ENCODE assay signal across 1 cellular context in the genomic region with DNA sequence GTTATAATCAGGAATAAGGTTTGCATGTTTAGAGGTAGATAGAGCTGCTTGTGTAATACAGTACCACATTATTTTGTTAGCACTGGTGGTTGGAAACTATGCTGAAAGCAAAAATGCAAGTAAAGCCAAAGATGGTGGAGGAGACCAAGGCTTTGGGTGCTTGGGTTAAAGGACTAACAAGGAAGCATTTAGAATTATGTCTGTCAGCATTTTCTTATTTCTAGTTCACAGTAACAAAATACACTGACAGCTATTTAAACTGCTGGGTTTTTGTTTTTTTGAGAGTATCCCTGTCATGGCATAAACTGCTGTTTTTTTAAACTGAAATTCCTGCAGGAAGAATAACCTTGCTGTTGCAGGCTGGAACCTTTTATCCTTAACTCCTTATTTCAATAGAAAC.
TF ChIP-seq lines count a peak whose summit lies in the region.

No MANE protein-coding gene starts in this region.

TF ChIP-seq in HepG2, 621 proteins besides CTCF, POLR2A, EP300 and RAD21:
- TF ChIP-seq, protein P1, sequence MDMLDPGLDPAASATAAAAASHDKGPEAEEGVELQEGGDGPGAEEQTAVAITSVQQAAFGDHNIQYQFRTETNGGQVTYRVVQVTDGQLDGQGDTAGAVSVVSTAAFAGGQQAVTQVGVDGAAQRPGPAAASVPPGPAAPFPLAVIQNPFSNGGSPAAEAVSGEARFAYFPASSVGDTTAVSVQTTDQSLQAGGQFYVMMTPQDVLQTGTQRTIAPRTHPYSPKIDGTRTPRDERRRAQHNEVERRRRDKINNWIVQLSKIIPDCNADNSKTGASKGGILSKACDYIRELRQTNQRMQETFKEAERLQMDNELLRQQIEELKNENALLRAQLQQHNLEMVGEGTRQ (IDR thresholded peaks at IDR 0.05; ENCODE audit: low read depth, low read length) = no peak
- TF ChIP-seq, protein P1 (CRISPR knock-in tag; IDR thresholded peaks at IDR 0.05; ENCODE audit: borderline replicate concordance) = no peak
- no peak for TF ChIP-seq FOXA3 (CRISPR knock-in tag; IDR thresholded peaks at IDR 0.05)
- TF ChIP-seq ZKSCAN1 (IDR thresholded peaks at IDR 0.05; ENCODE audit: low read length) = no peak
- TF ChIP-seq MAFK (conservative IDR thresholded peaks at IDR 0.05 in 1 of 2, IDR thresholded peaks at IDR 0.05 in 1 of 2; ENCODE audit: low read length in 2 of 2) = peak; percentile 49 to 75; a peak in 3 of 4 replicates
- TF ChIP-seq TBX3 (IDR thresholded peaks at IDR 0.05; ENCODE audit: borderline replicate concordance) = no peak
- TF ChIP-seq JUN (CRISPR knock-in tag; IDR thresholded peaks at IDR 0.05) = no peak
- TF ChIP-seq SAFB2 (CRISPR knock-in tag; IDR thresholded peaks at IDR 0.05; ENCODE audit: borderline replicate concordance, low read depth) = no peak
- TF ChIP-seq RBM22 (optimal IDR thresholded peaks at IDR 0.05; ENCODE audit: low read length) = no peak
- TF ChIP-seq RBM39 (IDR thresholded peaks at IDR 0.05; ENCODE audit: low read depth, low read length, poor library complexity, severe bottlenecking) = no peak
- TF ChIP-seq MAFF (IDR thresholded peaks at IDR 0.05; ENCODE audit: low read depth, low read length) = peak; percentile 71
- TF ChIP-seq, protein P2, sequence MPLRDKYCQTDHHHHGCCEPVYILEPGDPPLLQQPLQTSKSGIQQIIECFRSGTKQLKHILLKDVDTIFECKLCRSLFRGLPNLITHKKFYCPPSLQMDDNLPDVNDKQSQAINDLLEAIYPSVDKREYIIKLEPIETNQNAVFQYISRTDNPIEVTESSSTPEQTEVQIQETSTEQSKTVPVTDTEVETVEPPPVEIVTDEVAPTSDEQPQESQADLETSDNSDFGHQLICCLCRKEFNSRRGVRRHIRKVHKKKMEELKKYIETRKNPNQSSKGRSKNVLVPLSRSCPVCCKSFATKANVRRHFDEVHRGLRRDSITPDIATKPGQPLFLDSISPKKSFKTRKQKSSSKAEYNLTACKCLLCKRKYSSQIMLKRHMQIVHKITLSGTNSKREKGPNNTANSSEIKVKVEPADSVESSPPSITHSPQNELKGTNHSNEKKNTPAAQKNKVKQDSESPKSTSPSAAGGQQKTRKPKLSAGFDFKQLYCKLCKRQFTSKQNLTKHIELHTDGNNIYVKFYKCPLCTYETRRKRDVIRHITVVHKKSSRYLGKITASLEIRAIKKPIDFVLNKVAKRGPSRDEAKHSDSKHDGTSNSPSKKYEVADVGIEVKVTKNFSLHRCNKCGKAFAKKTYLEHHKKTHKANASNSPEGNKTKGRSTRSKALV (CRISPR knock-in tag; IDR thresholded peaks at IDR 0.05) = no peak
